In genomic region chr11:24747275-24748251, GRCh38 we compare ENCODE assay signal across 22 cellular contexts.
DNase-seq lines count a peak whose midpoint lies in the region; ATAC-seq and TF ChIP-seq lines count a peak whose summit lies in the region.
"Had no signal": no experiment of that assay in that cellular context is flagged by ENCODE, and none has a peak within 500 bp of the region (broad histone marks: within the 10 kb centered on the region; RNA-seq: fewer than 3 reads in every experiment).

No MANE protein-coding gene starts in this region.

- POLR2A ChIA-PET in PC-3 (lab: Charles Lee; ENCODE audit: unreplicated experiment) = interaction anchor here (0.5 kb wide), 1 partner anchor 131 kb away, joined by 6 read pairs; no protein-coding TSS in a partner anchor

- H3K9ac ChIP-seq in PC-3 (ENCODE audit: low read length) = no peak overlapping the region; the same call in 1 of the 2 replicates

- ATAC-seq in HG03159 (IDR thresholded peaks at IDR 0.05; ENCODE audit: unreplicated experiment) (peak; percentile 81), PC-3 (no peak), HG02571 (IDR thresholded peaks at IDR 0.05; ENCODE audit: unreplicated experiment) (no peak), omental fat pad (ENCODE audit: low FRiP score) (no peak)
- ATAC-seq: HCT116, T-cell had no signal

- CTCF ChIA-PET in PC-3 (lab: Charles Lee) = no interaction called here

- intact Hi-C loops in PC-3 (cut with micrococcal nuclease) (no loop called here), esophagus squamous epithelium (cut with DNase I) (no loop called here)

- no peaks in the 10 kb centered on the region for H3K27me3 ChIP-seq in PC-3 (ENCODE audit: low read length)
- no peaks in the 10 kb centered on the region for H3K27me3 ChIP-seq in esophagus squamous epithelium

- peak overlapping the region; percentile 59 for H2AFZ ChIP-seq in PC-3 (ENCODE audit: low read length)

- H3K9me3 ChIP-seq in PC-3 (ENCODE audit: low read length) (no peaks in the 10 kb centered on the region), esophagus squamous epithelium (no peaks in the 10 kb centered on the region)

- H3K4me3 ChIP-seq in PC-3 (ENCODE audit: low read length) (no peak overlapping the region), esophagus squamous epithelium (no peak overlapping the region)

- H3K79me2 ChIP-seq in PC-3 (ENCODE audit: low read length) = no peaks in the 10 kb centered on the region

- H3K36me3 ChIP-seq in PC-3 (ENCODE audit: low read depth, low read length) (no peaks in the 10 kb centered on the region), esophagus squamous epithelium (no peaks in the 10 kb centered on the region)

- H3F3A ChIP-seq in PC-3 (ENCODE audit: low read length, unreplicated experiment) = no peaks in the 10 kb centered on the region

- DNase-seq in DMS53 (lab: John Stamatoyannopoulos, UW) (peak; percentile 29), DMS53 treated with DMSO at 0.1 percent for 48 hours (lab: John Stamatoyannopoulos, UW; ENCODE audit: unreplicated experiment) (no peak), PC-3 (peak; percentile 24), esophagus squamous epithelium (lab: John Stamatoyannopoulos, UW) (no peak), iPS-NIHi7 (ENCODE audit: extremely low spot score) (no peak), omental fat pad (ENCODE audit: low spot score) (no peak)
- DNase-seq: activated CD4-positive, alpha-beta T cell treated with anti-CD3 and anti-CD28 coated beads, Interleukin-2, amount 50 U/mL, for 48 hours; activated naive CD4-positive, alpha-beta T cell; activated T-cell treated with anti-CD3 and anti-CD28 coated beads for 4 hours; aorta; effector CD4-positive, alpha-beta T cell; head of caudate nucleus; immature natural killer cell; NCI-H1417 treated with DMSO at 0.1 percent for 48 hours; NCI-H446 treated with DMSO at 0.1 percent for 48 hours; small intestine; stimulated activated CD4-positive, alpha-beta T cell treated with anti-CD3 and anti-CD28 coated beads, Interleukin-2, amount 100 ng/mL, for 48 hours; T-cell had no signal

- no peaks in the 10 kb centered on the region for H3K9me2 ChIP-seq in PC-3 (replicated peaks; ENCODE audit: low read length)

- no peak overlapping the region for H3K4me2 ChIP-seq in PC-3 (ENCODE audit: low read length)

- H3K27ac ChIP-seq in PC-3 (ENCODE audit: low read length) (peak overlapping the region; percentile 25), esophagus squamous epithelium (peak overlapping the region in 3 of 4 donors; percentile 38 to 63 (median 49))
- H3K27ac ChIP-seq: 22Rv1 had no signal

- no peaks in the 10 kb centered on the region for H4K20me1 ChIP-seq in PC-3 (ENCODE audit: low read length)

- TF ChIP-seq CTCF in PC-3 (conservative IDR thresholded peaks at IDR 0.05; ENCODE audit: low read depth, low read length) = no peak
- TF ChIP-seq CTCF in esophagus squamous epithelium (IDR thresholded peaks at IDR 0.05) = no peak
- no peak for TF ChIP-seq CTCF in omental fat pad (IDR thresholded peaks at IDR 0.05)

- no peak for TF ChIP-seq POLR2A in esophagus squamous epithelium (IDR thresholded peaks at IDR 0.05)

- WGBS in esophagus squamous epithelium, 2 donors = 50 to 67% methylated on average over 2 to 5 of the region's 5 CpGs

- peaks cover 9% of the 10 kb centered on the region; the same call in 1 of the 2 replicates for H3K4me1 ChIP-seq in PC-3 (ENCODE audit: insufficient read depth, low read length)
- peaks cover 0 to 12% (median 3%) of the 10 kb centered on the region in 3 donors for H3K4me1 ChIP-seq in esophagus squamous epithelium

- BruUV-seq in PC-3 (replicated peaks; lab: Mats Ljungman, UMichigan) = no TSS peak

Comparison
In these comparisons a context has a peak if more than half of its experiments do, and no peak if none do; other contexts are left out.
1. DNase-seq: peak in DMS53 (single experiment) and PC-3 (single experiment); none in DMS53 treated with DMSO at 0.1 percent for 48 hours (single experiment), esophagus squamous epithelium (single experiment), iPS-NIHi7 (single experiment) and omental fat pad (single experiment).